Comparison of ENCODE assay signal across 4 cellular contexts in the genomic region with DNA sequence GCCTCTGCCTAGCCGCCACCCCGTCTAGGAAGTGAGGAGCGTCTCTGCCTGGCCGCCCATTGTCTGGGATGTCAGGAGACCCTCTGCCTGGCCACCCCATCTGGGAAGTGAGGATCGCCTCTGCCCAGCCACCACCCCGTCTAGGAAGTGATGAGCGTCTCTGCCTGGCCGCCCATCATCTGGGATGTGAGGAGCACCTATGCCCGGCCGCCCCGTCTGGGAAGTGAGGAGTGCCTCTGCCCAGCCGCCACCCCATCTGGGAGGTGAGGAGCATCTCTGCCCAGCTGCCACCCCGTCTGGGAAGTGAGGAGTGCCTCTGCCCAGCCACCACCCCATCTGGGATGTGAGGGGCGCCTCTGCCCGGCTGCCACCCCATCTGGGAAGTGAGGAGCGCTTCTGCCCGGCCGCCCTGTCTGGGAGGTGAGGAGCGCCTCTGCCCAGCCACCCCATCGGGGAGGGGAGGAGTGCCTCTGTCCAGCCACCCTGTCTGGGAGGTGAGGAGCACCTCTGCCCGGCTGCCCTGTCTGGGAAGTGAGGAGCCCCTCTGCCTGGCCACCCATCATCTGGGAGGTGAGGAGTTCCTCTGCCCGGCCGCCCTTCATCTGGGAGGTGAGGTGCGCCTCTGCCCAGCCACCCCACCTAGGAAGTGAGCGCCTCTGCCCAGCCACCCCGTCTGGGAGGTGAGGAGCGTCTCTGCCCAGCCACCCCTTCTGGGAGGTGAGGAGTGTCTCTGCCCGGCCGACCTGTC. TPM values are rescaled to one million over a fixed set of nuclear protein-coding genes. Genes with fewer than 3 reads are reported as not detected.
"Had no signal": no experiment of that assay in that cellular context is flagged by ENCODE, and none has a peak within 500 bp of the region (broad histone marks: within the 10 kb centered on the region; RNA-seq: fewer than 3 reads in every experiment).

No MANE protein-coding gene starts in this region.

RNA-seq across cellular contexts. Expression of gene SLAMF6, which starts 8.9 kb away (rescaled TPM):
- total RNA-seq: LHCN-M2, M059J, MCF 10A, NCI-H460 had no signal

RNA-seq across cellular contexts. Expression of gene CD84, which starts 47.3 kb away (rescaled TPM):
- total RNA-seq: LHCN-M2, M059J, MCF 10A, NCI-H460 had no signal
